In genomic region chr2:228848638-228849037, GRCh38 we compare ENCODE assay signal across 20 cellular contexts.
"Had no signal": no experiment of that assay in that cellular context is flagged by ENCODE, and none has a peak within 500 bp of the region (broad histone marks: within the 10 kb centered on the region; RNA-seq: fewer than 3 reads in every experiment).

No MANE protein-coding gene starts in this region.

- DNase-seq: KBM-7, MG63, NCI-H1092, NCI-H1105 treated with DMSO at 0.1 percent for 48 hours, NCI-H1417 treated with DMSO at 0.1 percent for 48 hours, NCI-H146, NCI-H1694 treated with DMSO at 0.1 percent for 48 hours, NCI-H1930, NCI-H2081, NCI-H2107, NCI-H2227 treated with DMSO at 0.1 percent for 48 hours, NCI-H524 treated with DMSO at 0.1 percent for 48 hours, NCI-H69, NCI-H774, Peyer's patch, SHP77 treated with DMSO at 0.1 percent for 48 hours, SJCRH30 had no signal

- H3K27me3 ChIP-seq: MG63, Peyer's patch had no signal

- H3K27ac ChIP-seq: HL-60, Peyer's patch, SJCRH30 had no signal

- H3K9me3 ChIP-seq: MG63, Peyer's patch, SJCRH30 had no signal

- H3K36me3 ChIP-seq: MG63, Peyer's patch, SJCRH30 had no signal

- ATAC-seq: Right ventricle myocardium inferior, SK-N-SH treated with all-trans-retinoic acid at 6 μM for 48 hours had no signal

- H3K4me1 ChIP-seq: Peyer's patch, SJCRH30 had no signal

- H3K4me3 ChIP-seq: MG63, Peyer's patch, SJCRH30 had no signal
